1 cellular context compared by ENCODE assay signal in the genomic region with DNA sequence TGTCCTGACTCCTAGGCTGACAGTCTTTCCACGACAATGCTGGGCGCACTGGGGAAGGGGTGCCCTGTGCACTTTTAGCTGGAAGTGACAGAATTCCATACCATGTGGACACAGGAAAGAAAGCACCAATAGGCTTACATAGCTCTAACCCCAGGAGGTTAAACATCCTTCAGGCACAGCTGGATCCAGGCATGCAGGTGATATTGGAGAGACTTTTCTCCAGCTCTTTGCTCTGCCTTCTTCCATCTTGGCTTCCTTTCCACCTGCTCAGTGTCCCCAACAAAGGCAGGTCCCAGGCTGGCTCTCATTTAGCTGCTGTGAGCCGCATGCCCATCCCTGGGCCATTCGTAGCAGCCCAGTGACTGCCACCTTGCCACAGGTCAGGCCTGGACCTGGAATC.
TF ChIP-seq lines count a peak whose summit lies in the region.

No MANE protein-coding gene starts in this region.

TF ChIP-seq in HepG2, 621 proteins besides CTCF, POLR2A, EP300 and RAD21:
- TF ChIP-seq, protein P1, sequence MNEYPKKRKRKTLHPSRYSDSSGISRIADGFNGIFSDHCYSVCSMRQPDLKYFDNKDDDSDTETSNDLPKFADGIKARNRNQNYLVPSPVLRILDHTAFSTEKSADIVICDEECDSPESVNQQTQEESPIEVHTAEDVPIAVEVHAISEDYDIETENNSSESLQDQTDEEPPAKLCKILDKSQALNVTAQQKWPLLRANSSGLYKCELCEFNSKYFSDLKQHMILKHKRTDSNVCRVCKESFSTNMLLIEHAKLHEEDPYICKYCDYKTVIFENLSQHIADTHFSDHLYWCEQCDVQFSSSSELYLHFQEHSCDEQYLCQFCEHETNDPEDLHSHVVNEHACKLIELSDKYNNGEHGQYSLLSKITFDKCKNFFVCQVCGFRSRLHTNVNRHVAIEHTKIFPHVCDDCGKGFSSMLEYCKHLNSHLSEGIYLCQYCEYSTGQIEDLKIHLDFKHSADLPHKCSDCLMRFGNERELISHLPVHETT (CRISPR knock-in tag; conservative IDR thresholded peaks at IDR 0.05): no peak
- peak; percentile 89; the same call in 1 of the 2 replicates for TF ChIP-seq ZNF329 (CRISPR knock-in tag; IDR thresholded peaks at IDR 0.05; ENCODE audit: low read depth)
